8 cellular contexts compared by ENCODE assay signal in the genomic region with DNA sequence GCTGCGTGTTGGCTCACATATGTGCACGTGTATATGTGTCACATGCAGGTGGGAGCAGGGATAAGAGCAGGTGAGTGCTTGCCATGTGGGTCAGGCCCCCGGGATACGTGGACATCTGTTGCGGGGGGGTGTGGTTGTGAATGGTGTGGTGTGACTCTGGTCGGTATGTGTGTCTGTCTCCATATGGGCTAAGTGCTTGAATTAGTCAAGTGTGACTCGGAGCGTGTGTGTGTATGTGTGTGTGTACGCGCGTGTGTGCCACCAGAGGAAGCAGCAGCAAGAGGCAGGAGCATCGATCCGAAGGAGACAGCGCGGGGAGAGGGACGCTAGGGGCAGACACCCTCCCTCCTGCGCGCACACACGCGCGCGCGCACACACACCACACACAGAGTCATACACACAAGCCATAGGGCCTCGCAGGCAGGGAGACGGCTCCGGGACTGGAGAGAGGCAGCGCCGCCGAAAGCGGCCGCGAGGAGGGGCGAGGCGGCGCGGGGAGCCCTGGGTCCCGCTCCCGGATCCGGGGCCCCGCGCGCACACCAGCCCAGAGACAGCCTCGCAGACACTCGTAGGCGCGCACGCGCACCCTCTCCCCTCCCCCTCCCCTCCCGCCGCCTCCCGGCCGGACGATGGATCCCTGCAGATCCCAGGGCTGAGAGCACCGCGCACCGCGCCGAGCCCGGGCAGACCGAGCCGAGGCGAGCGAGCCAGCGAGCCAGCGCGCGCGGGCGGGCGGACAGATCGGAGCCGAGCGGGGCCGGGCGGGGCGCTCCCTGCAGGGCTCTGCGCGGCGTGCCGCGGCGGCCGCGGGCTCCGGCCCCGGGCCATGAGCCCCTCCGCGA. TPM values are rescaled to one million over a fixed set of nuclear protein-coding genes. Genes with fewer than 3 reads are reported as not detected.
DNase-seq lines count a peak whose midpoint lies in the region; ATAC-seq and TF ChIP-seq lines count a peak whose summit lies in the region.

ASIC1 (plus strand) TSS at position 597 of the 842 bp plus-strand sequence. CDS start 1,171 bp downstream, outside the sequence.

- no peaks in the 10 kb centered on the region for H4K20me1 ChIP-seq in Loucy (ENCODE audit: insufficient read depth, low read length, poor library complexity, severe bottlenecking)
- no peaks in the 10 kb centered on the region for H4K20me1 ChIP-seq in mammary epithelial cell (ENCODE audit: insufficient read depth, low read length)

- no TSS peak for BruUV-seq in mammary epithelial cell (replicated peaks; lab: Mats Ljungman, UMichigan)

- H3K36me3 Mint-ChIP-seq in T-helper 2 cell treated with Interferon-gamma antibody and Interleukin-4, amounts not matched to agents 5 μg/mL and 100 μg/mL, for 36 hours (ENCODE audit: low read depth), result no peaks in the 10 kb centered on the region

- no peaks in the 10 kb centered on the region for H3K9me3 Mint-ChIP-seq in T-helper 2 cell treated with Interferon-gamma antibody and Interleukin-4, amounts not matched to agents 5 μg/mL and 100 μg/mL, for 36 hours

- H3K4me2 ChIP-seq in Loucy (ENCODE audit: low read depth, low read length, poor library complexity, severe bottlenecking), result peak within 1 kb of the TSS; percentile 87
- peak within 1 kb of the TSS; percentile 93 for H3K4me2 ChIP-seq in mammary epithelial cell (ENCODE audit: insufficient read depth, low read depth, low read length)

- dilution Hi-C loops in mammary epithelial cell (cut with HindIII; ENCODE audit: low sequenced_read_pairs), result loop anchor here (25.0 kb wide), 1 partner anchor 195 kb away; no protein-coding TSS in a partner anchor

- DNase-seq in Daoy (ENCODE audit: low read depth) (peak; percentile 66), mammary epithelial cell (peak; percentile 67), iPS-NIHi11 (ENCODE audit: low spot score) (peak; percentile 87), skeletal muscle cell (ENCODE audit: low read depth) (no peak), NCI-H345 treated with DMSO at 0.1 percent for 48 hours (lab: John Stamatoyannopoulos, UW; ENCODE audit: unreplicated experiment) (no peak)
- peak; percentile 58 for DNase-seq in T-helper 2 cell treated with Interferon-gamma antibody and Interleukin-4, amounts not matched to agents 5 μg/mL and 100 μg/mL, for 36 hours (ENCODE audit: low spot score)

- H3K4me1 ChIP-seq in Loucy (ENCODE audit: insufficient read depth, low read length, poor library complexity, severe bottlenecking) (peaks cover 56% of the 10 kb centered on the region), mammary epithelial cell (ENCODE audit: insufficient read depth, low read length) (peaks cover 11% of the 10 kb centered on the region)

- H3K36me3 ChIP-seq in Loucy (ENCODE audit: insufficient read depth, low read length), result no peaks in the 10 kb centered on the region
- no peaks in the 10 kb centered on the region for H3K36me3 ChIP-seq in mammary epithelial cell (ENCODE audit: insufficient read depth, low read length)

- H3K27me3 ChIP-seq in Loucy (ENCODE audit: insufficient read depth, low read length, poor library complexity, severe bottlenecking) (no peaks in the 10 kb centered on the region), mammary epithelial cell (ENCODE audit: insufficient read depth, low read length) (peaks cover under 1% of the 10 kb centered on the region)

- in situ Hi-C loops in mammary epithelial cell (cut with MboI; ENCODE audit: low sequenced_read_pairs in 2 of 2), result loop anchor here (5.0 to 25.0 kb wide), 3 partner anchors 90 to 295 kb away; no protein-coding TSS in a partner anchor

- H3K4me3 ChIP-seq in Loucy (ENCODE audit: low read length, poor library complexity, severe bottlenecking), result peak within 1 kb of the TSS; percentile 72
- peak within 1 kb of the TSS; percentile 59 to 71 (median 67) for H3K4me3 ChIP-seq in mammary epithelial cell (replicated peaks in 1 of 3; ENCODE audit: insufficient read depth in 1 of 3, low read depth in 2 of 3, low read length in 3 of 3)
- H3K4me3 ChIP-seq in skeletal muscle cell (ENCODE audit: low read depth, low read length), result peak within 1 kb of the TSS; percentile 61

- WGBS in mammary epithelial cell (ENCODE audit: low coverage, missing lambda C conversion rate), result 10% methylated on average over 7 of the region's 88 CpGs

- peak within 1 kb of the TSS; percentile 56 for H3K27ac Mint-ChIP-seq in T-helper 2 cell treated with Interferon-gamma antibody and Interleukin-4, amounts not matched to agents 5 μg/mL and 100 μg/mL, for 36 hours

- intact Hi-C loops in mammary epithelial cell (cut with micrococcal nuclease), result loop anchor here (1.0 to 2.0 kb wide), 4 partner anchors 18 to 281 kb away; no protein-coding TSS in a partner anchor

- H3K9me2 ChIP-seq in Loucy (replicated peaks; ENCODE audit: low read depth, low read length), result no peaks in the 10 kb centered on the region

- peaks cover 38% of the 10 kb centered on the region for H3K4me1 Mint-ChIP-seq in T-helper 2 cell treated with Interferon-gamma antibody and Interleukin-4, amounts not matched to agents 5 μg/mL and 100 μg/mL, for 36 hours (ENCODE audit: low read depth)

- peak within 1 kb of the TSS; percentile 69 for H2AFZ ChIP-seq in Loucy (ENCODE audit: low read length)
- peak within 1 kb of the TSS; percentile 94 for H2AFZ ChIP-seq in mammary epithelial cell (ENCODE audit: low read depth, low read length)

- H3K9ac ChIP-seq in Loucy (ENCODE audit: low read depth, low read length, poor library complexity, severe bottlenecking), result peak within 1 kb of the TSS; percentile 57
- no peak within 1 kb of the TSS for H3K9ac ChIP-seq in mammary epithelial cell (ENCODE audit: insufficient read depth, low read length)

- TF ChIP-seq CTCF in Loucy (conservative IDR thresholded peaks at IDR 0.05; ENCODE audit: low read length) (no peak), mammary epithelial cell (conservative IDR thresholded peaks at IDR 0.05 in 1 of 2, IDR thresholded peaks at IDR 0.05 in 1 of 2; ENCODE audit: extremely low read depth in 1 of 2, insufficient read depth in 1 of 2, low read depth in 1 of 2, low read length in 2 of 2) (peak in 1 of 2 donors; percentile 19)

- CTCF ChIA-PET in mammary epithelial cell (lab: Charles Lee; ENCODE audit: low non-redundant PET), result interaction anchor here (0.7 to 1.5 kb wide), 2 partner anchors 90 to 127 kb away, joined by 3 to 10 read pairs; no protein-coding TSS in a partner anchor

- H3F3A ChIP-seq in Loucy (ENCODE audit: low read depth), result no peaks in the 10 kb centered on the region

- peaks cover 24% of the 10 kb centered on the region for H3K27me3 Mint-ChIP-seq in T-helper 2 cell treated with Interferon-gamma antibody and Interleukin-4, amounts not matched to agents 5 μg/mL and 100 μg/mL, for 36 hours (ENCODE audit: low read depth)

- ATAC-seq in HG02678 (IDR thresholded peaks at IDR 0.05; ENCODE audit: unreplicated experiment), result no peak

- H3K79me2 ChIP-seq in Loucy (ENCODE audit: insufficient read depth, low read length), result no peaks in the 10 kb centered on the region
- no peaks in the 10 kb centered on the region for H3K79me2 ChIP-seq in mammary epithelial cell (ENCODE audit: insufficient read depth, low read length)

- peak within 1 kb of the TSS; percentile 87 for H3K4me3 Mint-ChIP-seq in T-helper 2 cell treated with Interferon-gamma antibody and Interleukin-4, amounts not matched to agents 5 μg/mL and 100 μg/mL, for 36 hours

- no peaks in the 10 kb centered on the region for H3K9me3 ChIP-seq in Loucy (ENCODE audit: insufficient read depth, low read depth, low read length)
- no peaks in the 10 kb centered on the region for H3K9me3 ChIP-seq in mammary epithelial cell (replicated peaks; ENCODE audit: insufficient read depth, low read length)

- no peak within 1 kb of the TSS for H3K27ac ChIP-seq in mammary epithelial cell (ENCODE audit: insufficient read depth, low read depth, low read length)

RNA-seq across cellular contexts. Expression of gene ASIC1, which starts in this region (rescaled TPM):
- not detected in 2 replicates for total RNA-seq in Daoy (2014; rRNA removed; shearing (Covaris generic))
- total RNA-seq in mammary epithelial cell, result 10 to 100 TPM in 1 of 2 donors, 1 to 10 TPM in 1; 3.0 to 10.5 TPM
- polyA plus RNA-seq in mammary epithelial cell, result 6.4 TPM
- polyA minus RNA-seq in mammary epithelial cell, result 4.3 TPM

Comparison
In these comparisons a context has a peak if more than half of its experiments do, and no peak if none do; other contexts are left out.
1. Peak in DNase-seq in Daoy; RNA of the gene not detected or under 1 TPM.
2. DNase-seq: peak in T-helper 2 cell treated with Interferon-gamma antibody and Interleukin-4, amounts not matched to agents 5 μg/mL and 100 μg/mL, for 36 hours (single experiment), mammary epithelial cell (single experiment) and iPS-NIHi11 (single experiment); none in skeletal muscle cell (single experiment) and NCI-H345 treated with DMSO at 0.1 percent for 48 hours (single experiment).
3. Peak in every context shown above with its lines, with median percentiles within 50 percentile points of each other: H3K4me3 ChIP-seq.